Comparison of ENCODE assay signal across 11 cellular contexts in the genomic region with DNA sequence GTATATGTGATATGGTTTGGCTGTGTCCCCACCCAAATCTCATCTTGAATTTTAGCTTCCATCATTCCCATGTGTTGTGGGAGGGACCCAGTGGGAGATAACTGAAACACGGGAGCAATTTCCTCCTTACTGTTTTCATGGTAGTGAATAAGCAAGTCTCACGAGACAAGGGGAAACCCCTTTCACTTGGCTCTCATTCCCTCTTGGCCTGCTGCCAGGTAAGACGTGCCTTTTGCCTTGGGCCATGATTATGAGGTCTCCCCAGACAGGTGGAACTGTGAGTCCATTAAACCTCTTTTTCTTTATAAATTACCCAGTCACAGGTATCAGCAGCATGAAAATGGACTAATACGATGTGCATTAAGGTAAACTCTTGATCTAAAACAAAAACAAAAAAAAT.
DNase-seq lines count a peak whose midpoint lies in the region; ATAC-seq, FAIRE-seq and TF ChIP-seq lines count a peak whose summit lies in the region.
"Had no signal": no experiment of that assay in that cellular context is flagged by ENCODE, and none has a peak within 500 bp of the region (broad histone marks: within the 10 kb centered on the region; RNA-seq: fewer than 3 reads in every experiment).

No MANE protein-coding gene starts in this region.

- no peak for ATAC-seq in CD8-positive, alpha-beta T cell
- peak in 2 of 4 donors; percentile 15 to 55 for ATAC-seq in pancreas
- no peak for ATAC-seq in HG03442 (IDR thresholded peaks at IDR 0.05; ENCODE audit: unreplicated experiment)
- ATAC-seq: mucosa of descending colon had no signal

- peaks cover 58% of the 10 kb centered on the region for H3K36me3 Mint-ChIP-seq in CD8-positive, alpha-beta T cell
- H3K36me3 Mint-ChIP-seq: type B pancreatic cell had no signal

- TF ChIP-seq CTCF in CD8-positive, alpha-beta T cell (IDR thresholded peaks at IDR 0.05) = no peak
- TF ChIP-seq CTCF in pancreas (IDR thresholded peaks at IDR 0.05) (no peak), GM13976 (IDR thresholded peaks at IDR 0.05; ENCODE audit: borderline replicate concordance, control extremely low read depth, extremely low read depth, insufficient read depth, missing control alignments) (no peak)

- H3K4me1 ChIP-seq in CD8-positive, alpha-beta T cell (ENCODE audit: insufficient read depth, low read length) = no peaks in the 10 kb centered on the region
- H3K4me1 ChIP-seq in pancreas = peaks cover 0 to 3% (median 0%) of the 10 kb centered on the region in 3 donors

- H3K9me3 ChIP-seq in CD8-positive, alpha-beta T cell (ENCODE audit: low read length) = no peaks in the 10 kb centered on the region
- no peaks in the 10 kb centered on the region for H3K9me3 ChIP-seq in pancreas
- H3K9me3 ChIP-seq: mucosa of descending colon had no signal

- no peaks in the 10 kb centered on the region for H3K27me3 ChIP-seq in CD8-positive, alpha-beta T cell (ENCODE audit: insufficient read depth, low read length)
- H3K27me3 ChIP-seq in pancreas = no peaks in the 10 kb centered on the region

- intact Hi-C loops in CD8-positive, alpha-beta T cell (cut with DNase I, micrococcal nuclease) = no loop called here
- intact Hi-C loops in pancreas (cut with DNase I) = no loop called here

- no peak overlapping the region for H3K27ac ChIP-seq in CD8-positive, alpha-beta T cell (ENCODE audit: low read depth, low read length)
- no peak overlapping the region for H3K27ac ChIP-seq in pancreas

- peak in 4 of 7 experiments; percentile 4 to 20 (median 11) for DNase-seq in CD8-positive, alpha-beta T cell
- DNase-seq in GM12892 (ENCODE audit: insufficient read length) = no peak
- peak; percentile 45 to 54 for DNase-seq in activated CD4-positive, alpha-beta T cell treated with anti-CD3 and anti-CD28 coated beads, Interleukin-2, amount 50 U/mL, for 48 hours
- DNase-seq in pancreas = peak in 4 of 6 donors; percentile 11 to 40 (median 30)
- DNase-seq in GM13976 (ENCODE audit: low spot score) = no peak
- DNase-seq in NOMO-1 (lab: John Stamatoyannopoulos, UW; ENCODE audit: unreplicated experiment in 2 of 2) = no peak
- DNase-seq in inferior parietal cortex (ENCODE audit: extremely low spot score) = no peak

- POLR2A ChIA-PET in CD8-positive, alpha-beta T cell (lab: Charles Lee) = no interaction called here

- H3K4me3 Mint-ChIP-seq in CD8-positive, alpha-beta T cell = no peak overlapping the region
- H3K4me3 Mint-ChIP-seq: type B pancreatic cell had no signal

- no peaks in the 10 kb centered on the region for H3K27me3 Mint-ChIP-seq in CD8-positive, alpha-beta T cell (ENCODE audit: low read depth)
- H3K27me3 Mint-ChIP-seq: type B pancreatic cell had no signal

- H3K36me3 ChIP-seq in CD8-positive, alpha-beta T cell (ENCODE audit: insufficient read depth, low read length) = no peaks in the 10 kb centered on the region
- H3K36me3 ChIP-seq in pancreas = no peaks in the 10 kb centered on the region

- 21 to 24% methylated on average over 4 of the region's 4 CpGs for WGBS in pancreas, 2 donors

- FAIRE-seq in GM12892 (lab: Jason Lieb, UNC) (peak; percentile 56), pancreas (lab: Jason Lieb, UNC) (no peak)
- FAIRE-seq: TTC549 had no signal

- CTCF ChIA-PET in CD8-positive, alpha-beta T cell (lab: Charles Lee) = no interaction called here

- H3K4me1 Mint-ChIP-seq in CD8-positive, alpha-beta T cell (ENCODE audit: low read depth) = peaks cover 33% of the 10 kb centered on the region

- H3K27ac Mint-ChIP-seq in CD8-positive, alpha-beta T cell = no peak overlapping the region
- H3K27ac Mint-ChIP-seq: type B pancreatic cell had no signal

- H3K4me3 ChIP-seq in CD8-positive, alpha-beta T cell (ENCODE audit: low read depth, low read length) = no peak overlapping the region
- no peak overlapping the region for H3K4me3 ChIP-seq in pancreas
- H3K4me3 ChIP-seq: mucosa of descending colon had no signal

- no peak for TF ChIP-seq POLR2A in GM12892 (IDR thresholded peaks at IDR 0.05; ENCODE audit: low read depth, low read length)

- in situ Hi-C loops in GM13976 (cut with MboI; ENCODE audit: low sequenced_read_pairs, unreplicated experiment) = no loop called here

- no peaks in the 10 kb centered on the region for H3K9me3 Mint-ChIP-seq in CD8-positive, alpha-beta T cell
- H3K9me3 Mint-ChIP-seq: type B pancreatic cell had no signal

Comparison
In these comparisons a context has a peak if more than half of its experiments do, and no peak if none do; other contexts are left out.
1. DNase-seq: peak in CD8-positive, alpha-beta T cell (4 of 7), activated CD4-positive, alpha-beta T cell treated with anti-CD3 and anti-CD28 coated beads, Interleukin-2, amount 50 U/mL, for 48 hours (2 of 2) and pancreas (4 of 6); none in GM12892 (single experiment), GM13976 (single experiment), NOMO-1 (0 of 2) and inferior parietal cortex (single experiment).